1 cellular context compared by ENCODE assay signal in genomic region chr9:91211414-91211813, GRCh38.
TF ChIP-seq lines count a peak whose summit lies in the region.

No MANE protein-coding gene starts in this region.

TF ChIP-seq in HCT116, 20 proteins besides CTCF, POLR2A, EP300 and RAD21 (continued from another document):
- TF ChIP-seq, protein P1, sequence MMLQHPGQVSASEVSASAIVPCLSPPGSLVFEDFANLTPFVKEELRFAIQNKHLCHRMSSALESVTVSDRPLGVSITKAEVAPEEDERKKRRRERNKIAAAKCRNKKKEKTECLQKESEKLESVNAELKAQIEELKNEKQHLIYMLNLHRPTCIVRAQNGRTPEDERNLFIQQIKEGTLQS (IDR thresholded peaks at IDR 0.05), result no peak
- no peak for TF ChIP-seq ZNF274 (IDR thresholded peaks at IDR 0.05; ENCODE audit: low read depth, low read length)
- TF ChIP-seq, protein P2, sequence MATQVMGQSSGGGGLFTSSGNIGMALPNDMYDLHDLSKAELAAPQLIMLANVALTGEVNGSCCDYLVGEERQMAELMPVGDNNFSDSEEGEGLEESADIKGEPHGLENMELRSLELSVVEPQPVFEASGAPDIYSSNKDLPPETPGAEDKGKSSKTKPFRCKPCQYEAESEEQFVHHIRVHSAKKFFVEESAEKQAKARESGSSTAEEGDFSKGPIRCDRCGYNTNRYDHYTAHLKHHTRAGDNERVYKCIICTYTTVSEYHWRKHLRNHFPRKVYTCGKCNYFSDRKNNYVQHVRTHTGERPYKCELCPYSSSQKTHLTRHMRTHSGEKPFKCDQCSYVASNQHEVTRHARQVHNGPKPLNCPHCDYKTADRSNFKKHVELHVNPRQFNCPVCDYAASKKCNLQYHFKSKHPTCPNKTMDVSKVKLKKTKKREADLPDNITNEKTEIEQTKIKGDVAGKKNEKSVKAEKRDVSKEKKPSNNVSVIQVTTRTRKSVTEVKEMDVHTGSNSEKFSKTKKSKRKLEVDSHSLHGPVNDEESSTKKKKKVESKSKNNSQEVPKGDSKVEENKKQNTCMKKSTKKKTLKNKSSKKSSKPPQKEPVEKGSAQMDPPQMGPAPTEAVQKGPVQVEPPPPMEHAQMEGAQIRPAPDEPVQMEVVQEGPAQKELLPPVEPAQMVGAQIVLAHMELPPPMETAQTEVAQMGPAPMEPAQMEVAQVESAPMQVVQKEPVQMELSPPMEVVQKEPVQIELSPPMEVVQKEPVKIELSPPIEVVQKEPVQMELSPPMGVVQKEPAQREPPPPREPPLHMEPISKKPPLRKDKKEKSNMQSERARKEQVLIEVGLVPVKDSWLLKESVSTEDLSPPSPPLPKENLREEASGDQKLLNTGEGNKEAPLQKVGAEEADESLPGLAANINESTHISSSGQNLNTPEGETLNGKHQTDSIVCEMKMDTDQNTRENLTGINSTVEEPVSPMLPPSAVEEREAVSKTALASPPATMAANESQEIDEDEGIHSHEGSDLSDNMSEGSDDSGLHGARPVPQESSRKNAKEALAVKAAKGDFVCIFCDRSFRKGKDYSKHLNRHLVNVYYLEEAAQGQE (IDR thresholded peaks at IDR 0.05; ENCODE audit: low read depth), result no peak
- TF ChIP-seq CEBPB (IDR thresholded peaks at IDR 0.05; ENCODE audit: low read depth), result no peak
- TF ChIP-seq TCF7L2 (IDR thresholded peaks at IDR 0.05; ENCODE audit: borderline replicate concordance, extremely low read depth, insufficient read depth, insufficient read length), result no peak
- TF ChIP-seq SRF (IDR thresholded peaks at IDR 0.05; ENCODE audit: low read depth), result no peak
- no peak for TF ChIP-seq SP1 (IDR thresholded peaks at IDR 0.05; ENCODE audit: low read depth)
- TF ChIP-seq FOSL1 (IDR thresholded peaks at IDR 0.05; ENCODE audit: low read depth), result no peak
- TF ChIP-seq ZFX (IDR thresholded peaks at IDR 0.05), result no peak
- no peak for TF ChIP-seq SIN3A (IDR thresholded peaks at IDR 0.05; ENCODE audit: low read depth)
- no peak for TF ChIP-seq POLR2AphosphoS5 (IDR thresholded peaks at IDR 0.05; ENCODE audit: low read depth, low read length)
- TF ChIP-seq CBX3 (IDR thresholded peaks at IDR 0.05; ENCODE audit: low read depth), result no peak
- no peak for TF ChIP-seq EZH2phosphoT487 (IDR thresholded peaks at IDR 0.05; ENCODE audit: borderline replicate concordance)
